19 cellular contexts compared by ENCODE assay signal in genomic region chr10:28125701-28126100, GRCh38.
DNase-seq lines count a peak whose midpoint lies in the region; ATAC-seq and TF ChIP-seq lines count a peak whose summit lies in the region.
"Had no signal": no experiment of that assay in that cellular context is flagged by ENCODE, and none has a peak within 500 bp of the region (broad histone marks: within the 10 kb centered on the region; RNA-seq: fewer than 3 reads in every experiment).

No MANE protein-coding gene starts in this region.

- H3K36me3 ChIP-seq in brain microvascular endothelial cell (replicated peaks), result no peaks in the 10 kb centered on the region
- peaks cover 0 to 5% of the 10 kb centered on the region in 2 donors for H3K36me3 ChIP-seq in gastroesophageal sphincter
- H3K36me3 ChIP-seq in heart right ventricle, result peaks cover 0 to 21% (median 0%) of the 10 kb centered on the region in 9 donors
- H3K36me3 ChIP-seq: upper lobe of left lung had no signal

- CTCF ChIA-PET in AG04449 (lab: Yijun Ruan, JAX), result interaction anchor here (1.7 kb wide), 1 partner anchor 70 kb away, joined by 3 read pairs; no protein-coding TSS in a partner anchor

- POLR2A ChIA-PET in AG04449 (lab: Yijun Ruan, JAX), result no interaction called here

- H3K4me1 ChIP-seq in gastroesophageal sphincter (peaks cover 0 to 20% (median 3%) of the 10 kb centered on the region in 3 donors), heart right ventricle (no peaks in the 10 kb centered on the region)

- in situ Hi-C loops in brain microvascular endothelial cell (cut with HindIII; ENCODE audit: low pct_ligation_motif_present, low sequenced_read_pairs), result no loop called here

- DNase-seq in AG04449 (ENCODE audit: low read depth, low spot score) (peak; percentile 64), HCEC 1CT (peak; percentile 34), brain microvascular endothelial cell (peak; percentile 16), COR-L47 (lab: John Stamatoyannopoulos, UW) (no peak), heart right ventricle (no peak), germinal center (ENCODE audit: low spot score) (no peak)
- DNase-seq: hypothalamus; KG1; midbrain; NCI-H1092; NCI-H526 treated with DMSO at 0.1 percent for 48 hours; stimulated activated CD4-positive, alpha-beta T cell treated with anti-CD3 and anti-CD28 coated beads, Interleukin-15, amount 100 ng/mL, for 24 hours; stimulated activated naive CD8-positive, alpha-beta T cell treated with anti-CD3 and anti-CD28 coated beads, Interleukin-15, Interleukin-2, amounts not matched to agents 100 U/mL and 50 U/mL, for 24 hours; upper lobe of left lung had no signal

- no peaks in the 10 kb centered on the region for H3K9me3 ChIP-seq in gastroesophageal sphincter
- H3K9me3 ChIP-seq in heart right ventricle, result no peaks in the 10 kb centered on the region
- H3K9me3 ChIP-seq: upper lobe of left lung had no signal

- intact Hi-C loops in heart right ventricle (cut with DNase I), result no loop called here

- TF ChIP-seq POLR2A in gastroesophageal sphincter (IDR thresholded peaks at IDR 0.05), result no peak

- no peak for TF ChIP-seq EP300 in gastroesophageal sphincter (IDR thresholded peaks at IDR 0.05)

- TF ChIP-seq CTCF in AG04449 (IDR thresholded peaks at IDR 0.05; ENCODE audit: insufficient read depth, low read length, missing control alignments), result no peak
- TF ChIP-seq CTCF in brain microvascular endothelial cell (IDR thresholded peaks at IDR 0.05; ENCODE audit: low read depth, low read length, missing control alignments), result no peak
- no peak for TF ChIP-seq CTCF in gastroesophageal sphincter (IDR thresholded peaks at IDR 0.05)
- TF ChIP-seq CTCF in heart right ventricle (IDR thresholded peaks at IDR 0.05), result no peak

- H3K27me3 ChIP-seq in brain microvascular endothelial cell (replicated peaks), result no peaks in the 10 kb centered on the region
- no peaks in the 10 kb centered on the region for H3K27me3 ChIP-seq in gastroesophageal sphincter
- no peaks in the 10 kb centered on the region for H3K27me3 ChIP-seq in heart right ventricle
- H3K27me3 ChIP-seq: upper lobe of left lung had no signal

- ATAC-seq in gastroesophageal sphincter (peak; percentile 36), heart right ventricle (no peak), GM19467 (IDR thresholded peaks at IDR 0.05; ENCODE audit: unreplicated experiment) (no peak)
- ATAC-seq: activated CD4-positive, CD25-positive, alpha-beta regulatory T cell treated with anti-CD3 and anti-CD28 coated beads, Interleukin-2, amount 50 U/mL, for 24 hours; GM12878; stimulated activated naive CD8-positive, alpha-beta T cell treated with anti-CD3 and anti-CD28 coated beads, Interleukin-15, Interleukin-2, amounts not matched to agents 100 U/mL and 50 U/mL, for 24 hours had no signal

- H3K4me3 ChIP-seq in AG04449 (ENCODE audit: low read depth, low read length), result no peak overlapping the region
- H3K4me3 ChIP-seq in brain microvascular endothelial cell (ENCODE audit: low read depth, low read length), result no peak overlapping the region
- H3K4me3 ChIP-seq in gastroesophageal sphincter, result no peak overlapping the region
- H3K4me3 ChIP-seq in heart right ventricle, result no peak overlapping the region
- H3K4me3 ChIP-seq: GM12878, upper lobe of left lung had no signal

- H3K27ac ChIP-seq in brain microvascular endothelial cell (no peak overlapping the region), gastroesophageal sphincter (peak overlapping the region in 2 of 4 donors; percentile 16 to 32), heart right ventricle (no peak overlapping the region)
- H3K27ac ChIP-seq: HL-60, upper lobe of left lung had no signal

Comparison
In these comparisons a context has a peak if more than half of its experiments do, and no peak if none do; other contexts are left out.
1. DNase-seq: peak in AG04449 (single experiment), HCEC 1CT (single experiment) and brain microvascular endothelial cell (single experiment); none in COR-L47 (single experiment), heart right ventricle (0 of 2) and germinal center (single experiment).